22 cellular contexts compared by ENCODE assay signal in genomic region chr12:16008442-16008841, GRCh38.
DNase-seq lines count a peak whose midpoint lies in the region; ATAC-seq and TF ChIP-seq lines count a peak whose summit lies in the region.
"Had no signal": no experiment of that assay in that cellular context is flagged by ENCODE, and none has a peak within 500 bp of the region (broad histone marks: within the 10 kb centered on the region; RNA-seq: fewer than 3 reads in every experiment).

No MANE protein-coding gene starts in this region.

- no peak overlapping the region for H3K4me3 ChIP-seq in NB4 (ENCODE audit: low read depth, low read length)
- peak overlapping the region; percentile 6 for H3K4me3 ChIP-seq in fibroblast of villous mesenchyme (ENCODE audit: low read depth, low read length)
- H3K4me3 ChIP-seq in mesenchymal stem cell (ENCODE audit: insufficient read depth in 1 of 2, low read depth in 1 of 2, low read length in 2 of 2), result no peak overlapping the region
- no peak overlapping the region for H3K4me3 ChIP-seq in upper lobe of left lung
- no peak overlapping the region for H3K4me3 ChIP-seq in left ventricle myocardium inferior
- H3K4me3 ChIP-seq: BLaER1, MG63, SJSA1 had no signal

- H2BK12ac ChIP-seq in mesenchymal stem cell (ENCODE audit: low read length in 2 of 2), result no peak overlapping the region

- DNase-seq in NB4 (ENCODE audit: low read depth) (peak; percentile 4), fibroblast of villous mesenchyme (ENCODE audit: low read depth) (peak; percentile 63), mesenchymal stem cell (peak; percentile 15), upper lobe of left lung (no peak), NCI-H82 (lab: John Stamatoyannopoulos, UW) (no peak), left ventricle myocardium inferior (no peak)
- DNase-seq: CD4-positive, alpha-beta T cell; COR-L47; DMS79; H7; Kasumi-1; MG63; NCI-H1092; NCI-H1436; NCI-H1930; NCI-H345; NCI-H524 had no signal

- WGBS in mesenchymal stem cell, result 90% methylated on average over 7 of the region's 7 CpGs
- 91 to 98% methylated on average over 7 of the region's 7 CpGs for WGBS in upper lobe of left lung, 2 donors

- intact Hi-C loops in left ventricle myocardium inferior (cut with micrococcal nuclease), result no loop called here

- H2AK5ac ChIP-seq in mesenchymal stem cell (ENCODE audit: low read length, severe bottlenecking), result no peak overlapping the region

- H4K91ac ChIP-seq in mesenchymal stem cell (ENCODE audit: low read length), result no peak overlapping the region

- no peak overlapping the region for H3K14ac ChIP-seq in mesenchymal stem cell (ENCODE audit: low read length in 2 of 2)

- H3K27me3 ChIP-seq in mesenchymal stem cell (ENCODE audit: control insufficient read depth in 1 of 2, insufficient read depth in 1 of 2, low read length in 2 of 2), result no peaks in the 10 kb centered on the region
- H3K27me3 ChIP-seq in upper lobe of left lung, result no peaks in the 10 kb centered on the region
- H3K27me3 ChIP-seq in left ventricle myocardium inferior (ENCODE audit: low read depth), result no peaks in the 10 kb centered on the region
- H3K27me3 ChIP-seq: BLaER1, MG63, SJSA1 had no signal

- H3K9ac ChIP-seq in mesenchymal stem cell (ENCODE audit: low read length), result no peak overlapping the region
- H3K9ac ChIP-seq: BLaER1 had no signal

- no peak overlapping the region for H2BK15ac ChIP-seq in mesenchymal stem cell (ENCODE audit: low read depth, poor library complexity, severe bottlenecking)

- no peak overlapping the region for H4K8ac ChIP-seq in mesenchymal stem cell (ENCODE audit: low read length)

- no peak overlapping the region for H3K23ac ChIP-seq in mesenchymal stem cell (ENCODE audit: low read length in 2 of 2)

- H3K18ac ChIP-seq in mesenchymal stem cell (ENCODE audit: low read depth in 1 of 2, low read length in 2 of 2), result no peak overlapping the region

- H3K79me1 ChIP-seq in mesenchymal stem cell (replicated peaks; ENCODE audit: low read length, poor library complexity, severe bottlenecking), result peaks cover 9% of the 10 kb centered on the region

- no peak overlapping the region for H2BK5ac ChIP-seq in mesenchymal stem cell (ENCODE audit: low read depth, low read length, poor library complexity, severe bottlenecking)

- H3K36me3 ChIP-seq in mesenchymal stem cell (ENCODE audit: control insufficient read depth in 1 of 2, insufficient read depth in 2 of 2, low read depth in 1 of 2, low read length in 2 of 2) (peaks cover 0 to 35% of the 10 kb centered on the region in 2 experiments), upper lobe of left lung (peaks cover 0 to 8% (median 0%) of the 10 kb centered on the region in 4 donors), left ventricle myocardium inferior (peaks cover 7% of the 10 kb centered on the region)
- H3K36me3 ChIP-seq: MG63 had no signal

- H3K9me3 ChIP-seq in mesenchymal stem cell (ENCODE audit: control insufficient read depth, low read length) (no peaks in the 10 kb centered on the region), upper lobe of left lung (no peaks in the 10 kb centered on the region), left ventricle myocardium inferior (replicated peaks) (no peaks in the 10 kb centered on the region)
- H3K9me3 ChIP-seq: SJSA1 had no signal

- no peak overlapping the region for H2BK120ac ChIP-seq in mesenchymal stem cell (ENCODE audit: low read depth, low read length)

- no peak overlapping the region for H3K4me2 ChIP-seq in mesenchymal stem cell (ENCODE audit: low read length, poor library complexity, severe bottlenecking)
- H3K4me2 ChIP-seq: BLaER1 had no signal

- no peak for ATAC-seq in upper lobe of left lung (ENCODE audit: low FRiP score in 2 of 2)
- ATAC-seq in GM18511 (IDR thresholded peaks at IDR 0.05; ENCODE audit: unreplicated experiment), result no peak
- ATAC-seq: Right ventricle myocardium inferior had no signal

- H3K4me1 ChIP-seq in mesenchymal stem cell (ENCODE audit: control insufficient read depth, insufficient read depth, low read depth, low read length) (no peaks in the 10 kb centered on the region), upper lobe of left lung (peaks cover 3 to 11% (median 7%) of the 10 kb centered on the region in 4 donors), left ventricle myocardium inferior (peaks cover 15% of the 10 kb centered on the region)
- H3K4me1 ChIP-seq: BLaER1, SJSA1 had no signal

- TF ChIP-seq POLR2A in NB4 (IDR thresholded peaks at IDR 0.05; ENCODE audit: extremely low read depth, insufficient read length) (no peak), upper lobe of left lung (IDR thresholded peaks at IDR 0.05) (no peak)

- peak overlapping the region; percentile 39 for H2AFZ ChIP-seq in mesenchymal stem cell (ENCODE audit: low read depth, low read length)

- TF ChIP-seq CTCF in NB4 (IDR thresholded peaks at IDR 0.05; ENCODE audit: low read depth, low read length) (no peak), fibroblast of villous mesenchyme (IDR thresholded peaks at IDR 0.05; ENCODE audit: insufficient read depth, low read depth, low read length) (no peak), upper lobe of left lung (IDR thresholded peaks at IDR 0.05) (no peak), left ventricle myocardium inferior (IDR thresholded peaks at IDR 0.05; ENCODE audit: borderline replicate concordance) (no peak)

- H3K27ac ChIP-seq in mesenchymal stem cell (ENCODE audit: low read length, poor library complexity, severe bottlenecking) (no peak overlapping the region), upper lobe of left lung (no peak overlapping the region), left ventricle myocardium inferior (replicated peaks) (no peak overlapping the region)
- H3K27ac ChIP-seq: BLaER1, HL-60, SJSA1 had no signal

- TF ChIP-seq EP300 in upper lobe of left lung (IDR thresholded peaks at IDR 0.05), result no peak

- peak overlapping the region in 1 of 2 experiments; percentile 37 for H3K4ac ChIP-seq in mesenchymal stem cell (ENCODE audit: low read depth in 1 of 2, low read length in 2 of 2)

Comparison
In these comparisons a context has a peak if more than half of its experiments do, and no peak if none do; other contexts are left out.
1. DNase-seq: peak in NB4 (single experiment), fibroblast of villous mesenchyme (single experiment) and mesenchymal stem cell (single experiment); none in upper lobe of left lung (0 of 2), NCI-H82 (single experiment) and left ventricle myocardium inferior (single experiment).